23 cellular contexts compared by ENCODE assay signal in genomic region chr1:229651546-229651945, GRCh38. TPM values are rescaled to one million over a fixed set of nuclear protein-coding genes. Genes with fewer than 3 reads are reported as not detected.
DNase-seq lines count a peak whose midpoint lies in the region; ATAC-seq and TF ChIP-seq lines count a peak whose summit lies in the region.
"Had no signal": no experiment of that assay in that cellular context is flagged by ENCODE, and none has a peak within 500 bp of the region (broad histone marks: within the 10 kb centered on the region; RNA-seq: fewer than 3 reads in every experiment).

No MANE protein-coding gene starts in this region.

- no peak overlapping the region for H3K4me3 ChIP-seq in mucosa of descending colon
- H3K4me3 ChIP-seq: BLaER1, GM12878 had no signal

- H3K36me3 ChIP-seq in mucosa of descending colon (ENCODE audit: low read depth) = no peaks in the 10 kb centered on the region

- H3K4me1 ChIP-seq in mucosa of descending colon (ENCODE audit: low read depth) = no peaks in the 10 kb centered on the region
- H3K4me1 ChIP-seq: BE2C, BLaER1, Caco-2 had no signal

- DNase-seq in NCI-H1694 treated with DMSO at 0.1 percent for 48 hours (lab: John Stamatoyannopoulos, UW) (peak; percentile 6), mucosa of descending colon (peak in 1 of 3 donors; percentile 30), COR-L47 (lab: John Stamatoyannopoulos, UW) (no peak)
- DNase-seq: 8988T; ACHN; BE2C; C1 segment of cervical spinal cord; Caco-2; Calu3; CD4-positive, alpha-beta memory T cell; CD4-positive, CD25-positive, alpha-beta regulatory T cell; CD8-positive, alpha-beta memory T cell; DMS 273 treated with DMSO at 0.1 percent for 48 hours; DMS153; DMS53; DMS79; DND-41; EL; GDM1 had no signal

- intact Hi-C loops in mucosa of descending colon (cut with DNase I, micrococcal nuclease) = no loop called here

- H3K9me3 ChIP-seq in mucosa of descending colon = no peaks in the 10 kb centered on the region
- H3K9me3 ChIP-seq: BE2C, BLaER1, Caco-2 had no signal

- TF ChIP-seq CTCF in mucosa of descending colon (IDR thresholded peaks at IDR 0.05) = no peak

- ATAC-seq in mucosa of descending colon (peak; percentile 81), GM18502 (IDR thresholded peaks at IDR 0.05; ENCODE audit: poor library complexity, unreplicated experiment) (no peak), GM18519 (IDR thresholded peaks at IDR 0.05; ENCODE audit: low FRiP score, unreplicated experiment) (no peak)
- ATAC-seq: GM12878 had no signal

RNA-seq across cellular contexts. Expression of gene URB2, which starts 25.5 kb away (rescaled TPM):
- 1 to 10 TPM; 5.5 to 8.3 (median 6.7) TPM for total RNA-seq in mucosa of descending colon

RNA-seq across cellular contexts. Expression of gene TAF5L, which starts 25.6 kb away (rescaled TPM):
- 10 to 100 TPM; 21.1 to 25.1 (median 23.4) TPM for total RNA-seq in mucosa of descending colon
